13 cellular contexts compared by ENCODE assay signal in genomic region chr4:182062936-182063335, GRCh38.
A peak's percentile ranks its signal among the peaks of the same experiment; 100 is the strongest.
DNase-seq lines count a peak whose midpoint lies in the region; ATAC-seq, FAIRE-seq and TF ChIP-seq lines count a peak whose summit lies in the region.
"Had no signal": no experiment of that assay in that cellular context is flagged by ENCODE, and none has a peak within 500 bp of the region (broad histone marks: within the 10 kb centered on the region; RNA-seq: fewer than 3 reads in every experiment).

No MANE protein-coding gene starts in this region.

- H2BK120ac ChIP-seq in mesenchymal stem cell (ENCODE audit: low read depth, low read length): no peak overlapping the region

- peaks cover 14% of the 10 kb centered on the region for H3K79me1 ChIP-seq in mesenchymal stem cell (replicated peaks; ENCODE audit: low read length, poor library complexity, severe bottlenecking)

- H2AK5ac ChIP-seq in mesenchymal stem cell (ENCODE audit: low read length, severe bottlenecking): no peak overlapping the region

- FAIRE-seq in K562 (lab: Jason Lieb, UNC): peak; percentile 32

- no peaks in the 10 kb centered on the region for H3K79me2 ChIP-seq in K562 (ENCODE audit: control insufficient read depth, insufficient read depth, low read length)

- H2BK12ac ChIP-seq in mesenchymal stem cell (ENCODE audit: low read length in 2 of 2): no peak overlapping the region

- TF ChIP-seq POLR2A in K562 (conservative IDR thresholded peaks at IDR 0.05) (no peak), stomach (IDR thresholded peaks at IDR 0.05) (no peak)

- H3K4me3 ChIP-seq in K562 (no peak overlapping the region), mesenchymal stem cell (ENCODE audit: insufficient read depth in 1 of 2, low read depth in 1 of 2, low read length in 2 of 2) (no peak overlapping the region), MG63 (no peak overlapping the region), stomach (no peak overlapping the region)
- H3K4me3 ChIP-seq: prostate gland had no signal

- no peak overlapping the region for H3K4ac ChIP-seq in mesenchymal stem cell (ENCODE audit: low read depth in 1 of 2, low read length in 2 of 2)

- H2AFZ ChIP-seq in K562 (ENCODE audit: low read depth, low read length) (no peak overlapping the region), mesenchymal stem cell (ENCODE audit: low read depth, low read length) (no peak overlapping the region)

- H3K4me2 ChIP-seq in K562 (ENCODE audit: insufficient read depth, low read length): no peak overlapping the region
- H3K4me2 ChIP-seq in mesenchymal stem cell (ENCODE audit: low read length, poor library complexity, severe bottlenecking): no peak overlapping the region

- CTCF ChIA-PET in K562 (lab: Yijun Ruan, JAX; ENCODE audit: low intra/inter-chr PET ratio): no interaction called here

- H3K9ac ChIP-seq in K562 (ENCODE audit: insufficient read depth in 1 of 2, low read depth in 2 of 2, low read length in 2 of 2): no peak overlapping the region
- peak overlapping the region; percentile 31 for H3K9ac ChIP-seq in mesenchymal stem cell (ENCODE audit: low read length)

- intact Hi-C loops in K562 (cut with micrococcal nuclease) (no loop called here), sciatic nerve (cut with DNase I) (no loop called here), stomach (cut with DNase I; ENCODE audit: low total_unique reads) (no loop called here)

- H3K27ac ChIP-seq in K562 (ENCODE audit: extremely low read depth, low read depth, low read length): no peak overlapping the region
- H3K27ac ChIP-seq in mesenchymal stem cell (ENCODE audit: low read length, poor library complexity, severe bottlenecking): peak overlapping the region; percentile 66
- no peak overlapping the region for H3K27ac ChIP-seq in stomach
- H3K27ac ChIP-seq: prostate gland had no signal

- in situ Hi-C loops in K562 (cut with MboI): no loop called here

- TF ChIP-seq EP300 in K562 (IDR thresholded peaks at IDR 0.05; ENCODE audit: low read length) (no peak), stomach (IDR thresholded peaks at IDR 0.05) (no peak)

- no peak overlapping the region for H3K18ac ChIP-seq in mesenchymal stem cell (ENCODE audit: low read depth in 1 of 2, low read length in 2 of 2)

- peak; percentile 54; the same call in 2 of the 3 replicates for ATAC-seq in K562
- no peak for ATAC-seq in GM18502 (IDR thresholded peaks at IDR 0.05; ENCODE audit: poor library complexity, unreplicated experiment)
- ATAC-seq in sciatic nerve: no peak
- ATAC-seq: Panc1 had no signal

- no peak overlapping the region for H4K91ac ChIP-seq in mesenchymal stem cell (ENCODE audit: low read length)

- TF ChIP-seq CTCF in K562 (IDR thresholded peaks at IDR 0.05 in 2 of 3, conservative IDR thresholded peaks at IDR 0.05 in 1 of 3; ENCODE audit: insufficient read depth in 2 of 3, low read depth in 1 of 3, low read length in 3 of 3) (no peak), stomach (IDR thresholded peaks at IDR 0.05) (no peak)

- POLR2A ChIA-PET in K562 (lab: Yijun Ruan, JAX): no interaction called here

- DNase-seq in AG20443 (ENCODE audit: low spot score) (peak; percentile 32), HS-5 (ENCODE audit: low read depth) (peak; percentile 50), K562 (ENCODE audit: extremely low read depth in 1 of 4, low spot score in 3 of 4) (peak in 1 of 4 experiments; percentile 7), mesenchymal stem cell (peak; percentile 19), MG63 (no peak), sciatic nerve (ENCODE audit: low spot score) (no peak), stomach (no peak)
- DNase-seq: activated CD4-positive, alpha-beta T cell treated with anti-CD3 and anti-CD28 coated beads, Interleukin-2, amount 50 U/mL, for 1 hour; amygdala; KBM-7 had no signal

- no peak overlapping the region for H3K23ac ChIP-seq in mesenchymal stem cell (ENCODE audit: low read length in 2 of 2)

- no peak overlapping the region for H3K14ac ChIP-seq in mesenchymal stem cell (ENCODE audit: low read length in 2 of 2)

- H4K20me1 ChIP-seq in K562 (replicated peaks; ENCODE audit: control insufficient read depth, insufficient read depth, low read length): no peaks in the 10 kb centered on the region

- H3K9me1 ChIP-seq in K562 (ENCODE audit: control insufficient read depth, insufficient read depth, low read length): no peaks in the 10 kb centered on the region

- H2BK15ac ChIP-seq in mesenchymal stem cell (ENCODE audit: low read depth, poor library complexity, severe bottlenecking): no peak overlapping the region

- H3K36me3 ChIP-seq in K562 (ENCODE audit: control insufficient read depth, insufficient read depth, low read length): no peaks in the 10 kb centered on the region
- H3K36me3 ChIP-seq in mesenchymal stem cell (ENCODE audit: control insufficient read depth in 1 of 2, insufficient read depth in 2 of 2, low read depth in 1 of 2, low read length in 2 of 2): no peaks in the 10 kb centered on the region
- no peaks in the 10 kb centered on the region for H3K36me3 ChIP-seq in MG63
- no peaks in the 10 kb centered on the region for H3K36me3 ChIP-seq in stomach
- H3K36me3 ChIP-seq: prostate gland had no signal

- H3K9me3 ChIP-seq in K562 (replicated peaks; ENCODE audit: control insufficient read depth, insufficient read depth, low read depth, low read length) (no peaks in the 10 kb centered on the region; the same call in 1 of the 2 replicates), mesenchymal stem cell (ENCODE audit: control insufficient read depth, low read length) (no peaks in the 10 kb centered on the region), MG63 (no peaks in the 10 kb centered on the region), stomach (no peaks in the 10 kb centered on the region)
- H3K9me3 ChIP-seq: prostate gland had no signal

- H4K8ac ChIP-seq in mesenchymal stem cell (ENCODE audit: low read length): no peak overlapping the region

- BruUV-seq in K562 (replicated peaks; lab: Mats Ljungman, UMichigan): no TSS peak

- no peaks in the 10 kb centered on the region; a peak in 2 of 5 replicates for H3K4me1 ChIP-seq in K562 (replicated peaks in 1 of 2; ENCODE audit: control insufficient read depth in 2 of 2, insufficient read depth in 2 of 2, low read length in 2 of 2)
- peaks cover 4% of the 10 kb centered on the region for H3K4me1 ChIP-seq in mesenchymal stem cell (ENCODE audit: control insufficient read depth, insufficient read depth, low read depth, low read length)
- H3K4me1 ChIP-seq in stomach: no peaks in the 10 kb centered on the region
- H3K4me1 ChIP-seq: prostate gland had no signal

- H3K27me3 ChIP-seq in K562 (ENCODE audit: control insufficient read depth in 2 of 2, insufficient read depth in 2 of 2, low read length in 2 of 2) (no peaks in the 10 kb centered on the region), mesenchymal stem cell (ENCODE audit: control insufficient read depth in 1 of 2, insufficient read depth in 1 of 2, low read length in 2 of 2) (no peaks in the 10 kb centered on the region), MG63 (no peaks in the 10 kb centered on the region), stomach (no peaks in the 10 kb centered on the region)

- TF ChIP-seq RAD21 in K562 (CRISPR knock-in tag; conservative IDR thresholded peaks at IDR 0.05 in 1 of 2, IDR thresholded peaks at IDR 0.05 in 1 of 2): no peak

- no peak overlapping the region for H2BK5ac ChIP-seq in mesenchymal stem cell (ENCODE audit: low read depth, low read length, poor library complexity, severe bottlenecking)

TF ChIP-seq in K562, 482 proteins besides CTCF, POLR2A, EP300 and RAD21 (continues in another document):
- TF ChIP-seq KLF6 (CRISPR knock-in tag; IDR thresholded peaks at IDR 0.05; ENCODE audit: borderline replicate concordance) (no peak), ZNF324 (CRISPR knock-in tag; IDR thresholded peaks at IDR 0.05) (no peak), THRAP3 (IDR thresholded peaks at IDR 0.05; ENCODE audit: borderline replicate concordance) (no peak), RBBP5 (IDR thresholded peaks at IDR 0.05; ENCODE audit: borderline replicate concordance, insufficient read depth, low read length, poor library complexity, severe bottlenecking) (no peak), GABPB2 (CRISPR knock-in tag; conservative IDR thresholded peaks at IDR 0.05) (no peak), ZBTB49 (CRISPR knock-in tag; IDR thresholded peaks at IDR 0.05; ENCODE audit: borderline replicate concordance) (no peak), NR2C1 (IDR thresholded peaks at IDR 0.05) (no peak), NR2C1 (tag; IDR thresholded peaks at IDR 0.05) (no peak), ZNF24 (IDR thresholded peaks at IDR 0.05) (no peak), ZNF644 (tag; IDR thresholded peaks at IDR 0.05; ENCODE audit: low read depth) (no peak), ZNF584 (CRISPR knock-in tag; IDR thresholded peaks at IDR 0.05; ENCODE audit: low read depth) (no peak)
- TF ChIP-seq, protein P1, sequence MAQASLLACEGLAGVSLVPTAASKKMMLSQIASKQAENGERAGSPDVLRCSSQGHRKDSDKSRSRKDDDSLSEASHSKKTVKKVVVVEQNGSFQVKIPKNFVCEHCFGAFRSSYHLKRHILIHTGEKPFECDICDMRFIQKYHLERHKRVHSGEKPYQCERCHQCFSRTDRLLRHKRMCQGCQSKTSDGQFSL (CRISPR knock-in tag; IDR thresholded peaks at IDR 0.05): no peak
- TF ChIP-seq, protein P1 (tag; IDR thresholded peaks at IDR 0.05): no peak

Comparison
In these comparisons a context has a peak if more than half of its experiments do, and no peak if none do; other contexts are left out.
1. DNase-seq: peak in AG20443 (single experiment), HS-5 (single experiment) and mesenchymal stem cell (single experiment); none in MG63 (single experiment), sciatic nerve (single experiment) and stomach (single experiment).